In genomic region chr15:57343526-57343925, GRCh38 we compare ENCODE assay signal across 27 cellular contexts. TPM values are rescaled to one million over a fixed set of nuclear protein-coding genes. Genes with fewer than 3 reads are reported as not detected.
"Had no signal": no experiment of that assay in that cellular context is flagged by ENCODE, and none has a peak within 500 bp of the region (broad histone marks: within the 10 kb centered on the region; RNA-seq: fewer than 3 reads in every experiment).

No MANE protein-coding gene starts in this region.

- ATAC-seq: activated CD8-positive, alpha-beta T cell treated with anti-CD3 and anti-CD28 coated beads for 36 hours; activated T-cell treated with anti-CD3 and anti-CD28 coated beads, Interleukin-2, amount 50 U/mL, for 4 hours; activated T-helper 17 cell treated with anti-CD3 and anti-CD28 coated beads, Interleukin-2, amount 50 U/mL, for 72 hours; esophagus mucosa; natural killer cell; stimulated activated naive B cell treated with anti-CD40 and anti-IgM and Interleukin-4, amounts not matched to agents 10 μg/mL and 1 μg/mL and 100 μg/mL, for 72 hours; T-helper 17 cell; upper lobe of right lung had no signal

- H3K36me3 ChIP-seq: heart right ventricle, neutrophil, ovary, prostate gland, sigmoid colon, stomach, thyroid gland, upper lobe of right lung had no signal

- H3K9me3 ChIP-seq: neutrophil, ovary, prostate gland, sigmoid colon, thyroid gland, upper lobe of right lung had no signal

- FAIRE-seq: small intestine had no signal

- H3K27me3 ChIP-seq: heart right ventricle, neutrophil, ovary, sigmoid colon, stomach, thyroid gland, upper lobe of right lung had no signal

- H3K27ac ChIP-seq: heart right ventricle, neutrophil, ovary, prostate gland, sigmoid colon, thyroid gland, upper lobe of right lung had no signal

- H3K4me3 ChIP-seq: heart right ventricle, ovary, prostate gland, sigmoid colon, stomach, thyroid gland, upper lobe of right lung had no signal

- DNase-seq: activated CD4-positive, alpha-beta T cell treated with anti-CD3 and anti-CD28 coated beads for 1 hour; activated CD4-positive, alpha-beta T cell treated with anti-CD3 and anti-CD28 coated beads, Interleukin-2, amount 50 U/mL, for 1 hour; activated CD8-positive, alpha-beta T cell treated with anti-CD3 and anti-CD28 coated beads for 36 hours; activated gamma-delta T cell treated with Interleukin-2 at 50 U/mL for 16 hours; activated naive CD4-positive, alpha-beta T cell treated with anti-CD3 and anti-CD28 coated beads, Interleukin-2, amount 50 U/mL, for 16 hours; activated T-cell treated with anti-CD3 and anti-CD28 coated beads, Interleukin-2, amount 50 U/mL, for 4 hours; amygdala; caudate nucleus; foreskin fibroblast; heart right ventricle; natural killer cell; ovary; retina; sigmoid colon; small intestine; stimulated activated CD4-positive, alpha-beta T cell treated with anti-CD3 and anti-CD28 coated beads, Interleukin-4, amount 100 ng/mL, for 4 hours; stimulated activated CD8-positive, alpha-beta memory T cell treated with anti-CD3 and anti-CD28 coated beads, Interleukin-4, amount 100 ng/mL, for 48 hours; stimulated activated naive B cell treated with anti-CD40 and anti-IgM and Interleukin-4, amounts not matched to agents 10 μg/mL and 1 μg/mL and 100 μg/mL, for 72 hours; stomach; T-helper 17 cell; T1000; thyroid gland; upper lobe of right lung had no signal

- H3K4me1 ChIP-seq: prostate gland, sigmoid colon, upper lobe of right lung had no signal

RNA-seq across cellular contexts. Expression of gene CGNL1, which starts 32.8 kb away (rescaled TPM):
- total RNA-seq: activated CD8-positive, alpha-beta T cell treated with anti-CD3 and anti-CD28 coated beads for 36 hours; activated T-helper 17 cell treated with anti-CD3 and anti-CD28 coated beads, Interleukin-2, amount 50 U/mL, for 72 hours; natural killer cell; T-helper 17 cell had no signal
